ENCODE assay signal across 11 cellular contexts in genomic region chr16:87178977-87179376, GRCh38.
DNase-seq lines count a peak whose midpoint lies in the region; ATAC-seq and TF ChIP-seq lines count a peak whose summit lies in the region.
"Had no signal": no experiment of that assay in that cellular context is flagged by ENCODE, and none has a peak within 500 bp of the region (broad histone marks: within the 10 kb centered on the region; RNA-seq: fewer than 3 reads in every experiment).

No MANE protein-coding gene starts in this region.

- no peaks in the 10 kb centered on the region for H4K20me1 ChIP-seq in BLaER1 treated with 17β-estradiol and CSF1 and Interleukin-3, amounts not matched to agents 10 nM and 100 nM

- no peaks in the 10 kb centered on the region for H3K9me3 ChIP-seq in BLaER1 treated with 17β-estradiol and CSF1 and Interleukin-3, amounts not matched to agents 10 nM and 100 nM (replicated peaks in 1 of 11)
- H3K9me3 ChIP-seq in mesodermal cell (ENCODE audit: control insufficient read depth, low read length): no peaks in the 10 kb centered on the region

- no peak overlapping the region for H3K27ac ChIP-seq in BLaER1 treated with 17β-estradiol and CSF1 and Interleukin-3, amounts not matched to agents 10 nM and 100 nM
- H3K27ac ChIP-seq in mesodermal cell (ENCODE audit: low read depth, low read length, severe bottlenecking): peak overlapping the region; percentile 67

- ATAC-seq in esophagus mucosa: peak; percentile 40
- ATAC-seq in GM19324 (IDR thresholded peaks at IDR 0.05; ENCODE audit: low FRiP score, unreplicated experiment): no peak

- DNase-seq in HuH-7.5 (ENCODE audit: low spot score): no peak
- DNase-seq in NOMO-1 treated with dmso at 0.1 percent for 144 hours (lab: John Stamatoyannopoulos, UW; ENCODE audit: unreplicated experiment): no peak
- no peak for DNase-seq in DMS153 (lab: John Stamatoyannopoulos, UW)
- DNase-seq: activated B cell treated with CpG ODN at 0.5 μM for 24 hours, GOT3, NCI-H1048 had no signal

- WGBS in mesodermal cell (ENCODE audit: insufficient coverage in 2 of 2), 2 experiments: 50 to 56% methylated on average over 7 to 9 of the region's 9 CpGs

- H3K27me3 ChIP-seq in BLaER1 treated with 17β-estradiol and CSF1 and Interleukin-3, amounts not matched to agents 10 nM and 100 nM: no peaks in the 10 kb centered on the region

- H3K4me2 ChIP-seq in BLaER1 treated with 17β-estradiol and CSF1 and Interleukin-3, amounts not matched to agents 10 nM and 100 nM: peak overlapping the region; percentile 45 to 69 (median 58); a peak in 21 of 22 replicates

- no peak overlapping the region for H3K9ac ChIP-seq in BLaER1 treated with 17β-estradiol and CSF1 and Interleukin-3, amounts not matched to agents 10 nM and 100 nM

- no peak overlapping the region for H3K4me3 ChIP-seq in BLaER1 treated with 17β-estradiol and CSF1 and Interleukin-3, amounts not matched to agents 10 nM and 100 nM
- H3K4me3 ChIP-seq in mesodermal cell (ENCODE audit: extremely low read depth, insufficient read depth, low read length, poor library complexity, severe bottlenecking): no peak overlapping the region

- H3K4me1 ChIP-seq in BLaER1 treated with 17β-estradiol and CSF1 and Interleukin-3, amounts not matched to agents 10 nM and 100 nM: peaks cover 6 to 10% (median 8%) of the 10 kb centered on the region in 10 experiments; a peak in 18 of 20 replicates
- H3K4me1 ChIP-seq in mesodermal cell (ENCODE audit: control insufficient read depth, insufficient read depth, low read length, poor library complexity, severe bottlenecking): peaks cover 25% of the 10 kb centered on the region

- H3K36me3 ChIP-seq in BLaER1 treated with 17β-estradiol and CSF1 and Interleukin-3, amounts not matched to agents 10 nM and 100 nM: no peaks in the 10 kb centered on the region
- no peaks in the 10 kb centered on the region for H3K36me3 ChIP-seq in mesodermal cell (ENCODE audit: control insufficient read depth, insufficient read depth, low read length)

TF ChIP-seq in PFSK-1, 5 proteins besides CTCF, POLR2A, EP300 and RAD21:
- TF ChIP-seq FOXP2 (optimal IDR thresholded peaks at IDR 0.05; ENCODE audit: borderline replicate concordance, extremely low read depth, extremely low read length, insufficient read depth) (peak; percentile 18), REST (IDR thresholded peaks at IDR 0.05; ENCODE audit: insufficient read depth in 1 of 2, low read depth in 2 of 2, low read length in 2 of 2) (peak in 1 of 2 experiments; percentile 34; a peak in 1 of 4 replicates), POLR2AphosphoS5 (IDR thresholded peaks at IDR 0.05; ENCODE audit: low read depth, low read length) (no peak)
TF ChIP-seq in PFSK-1: peak in this region for 2.
